1 cellular context compared by ENCODE assay signal in the genomic region with DNA sequence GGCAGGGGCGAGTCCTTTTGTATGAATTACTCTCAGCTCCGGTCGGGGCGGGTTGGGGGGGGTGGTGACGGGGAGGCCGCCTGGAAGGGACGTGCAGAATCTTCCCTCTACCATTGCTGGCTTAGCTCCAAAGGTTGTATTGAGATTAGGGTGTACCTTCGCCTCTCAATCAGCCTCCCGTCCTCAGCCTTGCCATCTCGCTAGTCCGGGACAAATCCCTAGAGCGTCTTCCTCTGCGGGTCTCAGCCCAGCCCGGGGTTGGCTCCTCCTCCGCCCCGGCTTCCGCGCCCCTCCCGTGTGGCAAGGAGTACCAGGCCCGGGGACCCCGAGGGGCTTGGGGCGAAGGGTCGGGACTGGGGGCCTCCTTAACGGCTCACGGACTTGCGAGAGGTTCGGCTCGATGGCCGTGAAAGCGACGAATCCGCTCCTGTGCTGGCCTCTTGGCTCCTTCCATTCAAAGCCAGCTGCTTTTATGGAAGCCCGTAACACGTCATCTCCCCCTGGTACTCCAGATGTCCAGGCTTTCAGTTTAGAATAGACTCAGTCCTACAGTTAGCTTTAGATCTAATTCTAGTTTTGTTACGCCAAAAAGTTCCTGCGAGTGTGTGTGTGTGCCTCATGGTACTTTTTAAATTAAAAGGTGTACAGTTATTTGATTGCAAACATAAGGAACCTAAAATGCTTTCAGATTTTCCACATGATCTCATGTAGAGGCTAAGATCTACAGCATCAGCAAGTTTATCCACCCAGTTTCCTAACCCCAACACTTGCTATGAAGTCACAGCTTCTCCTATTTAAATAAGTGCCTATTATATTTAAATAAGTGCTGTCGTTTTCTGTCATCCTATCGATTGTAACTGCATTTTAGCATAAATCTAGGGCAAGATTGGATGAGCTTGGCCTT.
TF ChIP-seq lines count a peak whose summit lies in the region.

No MANE protein-coding gene starts in this region.

TF ChIP-seq in HEK293, 187 proteins besides CTCF, POLR2A, EP300 and RAD21 (continued from another document and continues in another):
- TF ChIP-seq, protein P1, sequence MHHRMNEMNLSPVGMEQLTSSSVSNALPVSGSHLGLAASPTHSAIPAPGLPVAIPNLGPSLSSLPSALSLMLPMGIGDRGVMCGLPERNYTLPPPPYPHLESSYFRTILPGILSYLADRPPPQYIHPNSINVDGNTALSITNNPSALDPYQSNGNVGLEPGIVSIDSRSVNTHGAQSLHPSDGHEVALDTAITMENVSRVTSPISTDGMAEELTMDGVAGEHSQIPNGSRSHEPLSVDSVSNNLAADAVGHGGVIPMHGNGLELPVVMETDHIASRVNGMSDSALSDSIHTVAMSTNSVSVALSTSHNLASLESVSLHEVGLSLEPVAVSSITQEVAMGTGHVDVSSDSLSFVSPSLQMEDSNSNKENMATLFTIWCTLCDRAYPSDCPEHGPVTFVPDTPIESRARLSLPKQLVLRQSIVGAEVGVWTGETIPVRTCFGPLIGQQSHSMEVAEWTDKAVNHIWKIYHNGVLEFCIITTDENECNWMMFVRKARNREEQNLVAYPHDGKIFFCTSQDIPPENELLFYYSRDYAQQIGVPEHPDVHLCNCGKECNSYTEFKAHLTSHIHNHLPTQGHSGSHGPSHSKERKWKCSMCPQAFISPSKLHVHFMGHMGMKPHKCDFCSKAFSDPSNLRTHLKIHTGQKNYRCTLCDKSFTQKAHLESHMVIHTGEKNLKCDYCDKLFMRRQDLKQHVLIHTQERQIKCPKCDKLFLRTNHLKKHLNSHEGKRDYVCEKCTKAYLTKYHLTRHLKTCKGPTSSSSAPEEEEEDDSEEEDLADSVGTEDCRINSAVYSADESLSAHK (tag by site-specific recombination; IDR thresholded peaks at IDR 0.05) = no peak
- TF ChIP-seq ZNF138 (tag by site-specific recombination; IDR thresholded peaks at IDR 0.05; ENCODE audit: borderline replicate concordance) (no peak), GFI1B (tag by site-specific recombination; IDR thresholded peaks at IDR 0.05) (no peak), ZNF48 (tag by site-specific recombination; IDR thresholded peaks at IDR 0.05) (no peak), ZNF555 (tag by site-specific recombination; conservative IDR thresholded peaks at IDR 0.05) (no peak), ZNF548 (tag by site-specific recombination; IDR thresholded peaks at IDR 0.05) (no peak), HOXA7 (CRISPR knock-in tag; IDR thresholded peaks at IDR 0.05; ENCODE audit: borderline replicate concordance) (no peak), MEIS1 (CRISPR knock-in tag; IDR thresholded peaks at IDR 0.05; ENCODE audit: borderline replicate concordance) (no peak), ZNF174 (tag by site-specific recombination; IDR thresholded peaks at IDR 0.05) (no peak), ZBTB8A (tag by site-specific recombination; IDR thresholded peaks at IDR 0.05) (no peak), SETDB1 (IDR thresholded peaks at IDR 0.05; ENCODE audit: insufficient read length, low read length) (no peak), ZNF670 (tag by site-specific recombination; IDR thresholded peaks at IDR 0.05; ENCODE audit: low read depth) (no peak), MZF1 (tag by site-specific recombination; IDR thresholded peaks at IDR 0.05; ENCODE audit: borderline replicate concordance) (peak; percentile 46; the same call in 1 of the 2 replicates), EGR2 (tag by site-specific recombination; IDR thresholded peaks at IDR 0.05; ENCODE audit: low read depth) (no peak), KLF7 (tag by site-specific recombination; IDR thresholded peaks at IDR 0.05; ENCODE audit: borderline replicate concordance) (no peak), ZNF423 (tag by site-specific recombination; IDR thresholded peaks at IDR 0.05) (no peak), ZNF302 (tag by site-specific recombination; IDR thresholded peaks at IDR 0.05; ENCODE audit: low read depth) (no peak), FEZF1 (tag by site-specific recombination; IDR thresholded peaks at IDR 0.05) (no peak), ZNF146 (tag by site-specific recombination; IDR thresholded peaks at IDR 0.05) (no peak), ZBTB17 (tag by site-specific recombination; IDR thresholded peaks at IDR 0.05) (peak; percentile 60; the same call in 1 of the 2 replicates), ZNF350 (tag by site-specific recombination; IDR thresholded peaks at IDR 0.05) (no peak), ZNF707 (tag by site-specific recombination; IDR thresholded peaks at IDR 0.05) (no peak), ZNF155 (tag by site-specific recombination; IDR thresholded peaks at IDR 0.05) (no peak), ZNF654 (tag by site-specific recombination; IDR thresholded peaks at IDR 0.05; ENCODE audit: low read depth) (no peak), HOXC10 (CRISPR knock-in tag; IDR thresholded peaks at IDR 0.05) (no peak), SALL2 (tag by site-specific recombination; IDR thresholded peaks at IDR 0.05; ENCODE audit: borderline replicate concordance) (no peak), KLF8 (tag by site-specific recombination; IDR thresholded peaks at IDR 0.05) (peak; percentile 20; the same call in 1 of the 2 replicates), ZBTB20 (tag by site-specific recombination; IDR thresholded peaks at IDR 0.05) (peak; percentile 91), KLF16 (tag by site-specific recombination; IDR thresholded peaks at IDR 0.05) (no peak), ZNF585B (tag by site-specific recombination; IDR thresholded peaks at IDR 0.05) (no peak), ZNF223 (tag by site-specific recombination; IDR thresholded peaks at IDR 0.05) (no peak), ZNF792 (tag by site-specific recombination; IDR thresholded peaks at IDR 0.05) (no peak), ZNF335 (tag by site-specific recombination; conservative IDR thresholded peaks at IDR 0.05) (peak; percentile 72), SP3 (tag by site-specific recombination; IDR thresholded peaks at IDR 0.05) (0 out of 2 replicates have a peak, but pooled peaks have one; percentile 7), ZNF747 (tag by site-specific recombination; IDR thresholded peaks at IDR 0.05) (no peak), ZNF530 (tag by site-specific recombination; IDR thresholded peaks at IDR 0.05; ENCODE audit: low read depth) (no peak), ZSCAN23 (tag by site-specific recombination; IDR thresholded peaks at IDR 0.05) (no peak), KLF1 (tag by site-specific recombination; IDR thresholded peaks at IDR 0.05) (no peak), SP7 (tag by site-specific recombination; IDR thresholded peaks at IDR 0.05) (peak; percentile 40), OVOL3 (tag by site-specific recombination; IDR thresholded peaks at IDR 0.05) (no peak), ZIC2 (tag by site-specific recombination; IDR thresholded peaks at IDR 0.05) (no peak), ZNF324 (tag by site-specific recombination; IDR thresholded peaks at IDR 0.05) (no peak)
- TF ChIP-seq, protein P2, sequence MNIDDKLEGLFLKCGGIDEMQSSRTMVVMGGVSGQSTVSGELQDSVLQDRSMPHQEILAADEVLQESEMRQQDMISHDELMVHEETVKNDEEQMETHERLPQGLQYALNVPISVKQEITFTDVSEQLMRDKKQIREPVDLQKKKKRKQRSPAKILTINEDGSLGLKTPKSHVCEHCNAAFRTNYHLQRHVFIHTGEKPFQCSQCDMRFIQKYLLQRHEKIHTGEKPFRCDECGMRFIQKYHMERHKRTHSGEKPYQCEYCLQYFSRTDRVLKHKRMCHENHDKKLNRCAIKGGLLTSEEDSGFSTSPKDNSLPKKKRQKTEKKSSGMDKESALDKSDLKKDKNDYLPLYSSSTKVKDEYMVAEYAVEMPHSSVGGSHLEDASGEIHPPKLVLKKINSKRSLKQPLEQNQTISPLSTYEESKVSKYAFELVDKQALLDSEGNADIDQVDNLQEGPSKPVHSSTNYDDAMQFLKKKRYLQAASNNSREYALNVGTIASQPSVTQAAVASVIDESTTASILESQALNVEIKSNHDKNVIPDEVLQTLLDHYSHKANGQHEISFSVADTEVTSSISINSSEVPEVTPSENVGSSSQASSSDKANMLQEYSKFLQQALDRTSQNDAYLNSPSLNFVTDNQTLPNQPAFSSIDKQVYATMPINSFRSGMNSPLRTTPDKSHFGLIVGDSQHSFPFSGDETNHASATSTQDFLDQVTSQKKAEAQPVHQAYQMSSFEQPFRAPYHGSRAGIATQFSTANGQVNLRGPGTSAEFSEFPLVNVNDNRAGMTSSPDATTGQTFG (tag by site-specific recombination; IDR thresholded peaks at IDR 0.05; ENCODE audit: borderline replicate concordance) = no peak
- TF ChIP-seq, protein P3, sequence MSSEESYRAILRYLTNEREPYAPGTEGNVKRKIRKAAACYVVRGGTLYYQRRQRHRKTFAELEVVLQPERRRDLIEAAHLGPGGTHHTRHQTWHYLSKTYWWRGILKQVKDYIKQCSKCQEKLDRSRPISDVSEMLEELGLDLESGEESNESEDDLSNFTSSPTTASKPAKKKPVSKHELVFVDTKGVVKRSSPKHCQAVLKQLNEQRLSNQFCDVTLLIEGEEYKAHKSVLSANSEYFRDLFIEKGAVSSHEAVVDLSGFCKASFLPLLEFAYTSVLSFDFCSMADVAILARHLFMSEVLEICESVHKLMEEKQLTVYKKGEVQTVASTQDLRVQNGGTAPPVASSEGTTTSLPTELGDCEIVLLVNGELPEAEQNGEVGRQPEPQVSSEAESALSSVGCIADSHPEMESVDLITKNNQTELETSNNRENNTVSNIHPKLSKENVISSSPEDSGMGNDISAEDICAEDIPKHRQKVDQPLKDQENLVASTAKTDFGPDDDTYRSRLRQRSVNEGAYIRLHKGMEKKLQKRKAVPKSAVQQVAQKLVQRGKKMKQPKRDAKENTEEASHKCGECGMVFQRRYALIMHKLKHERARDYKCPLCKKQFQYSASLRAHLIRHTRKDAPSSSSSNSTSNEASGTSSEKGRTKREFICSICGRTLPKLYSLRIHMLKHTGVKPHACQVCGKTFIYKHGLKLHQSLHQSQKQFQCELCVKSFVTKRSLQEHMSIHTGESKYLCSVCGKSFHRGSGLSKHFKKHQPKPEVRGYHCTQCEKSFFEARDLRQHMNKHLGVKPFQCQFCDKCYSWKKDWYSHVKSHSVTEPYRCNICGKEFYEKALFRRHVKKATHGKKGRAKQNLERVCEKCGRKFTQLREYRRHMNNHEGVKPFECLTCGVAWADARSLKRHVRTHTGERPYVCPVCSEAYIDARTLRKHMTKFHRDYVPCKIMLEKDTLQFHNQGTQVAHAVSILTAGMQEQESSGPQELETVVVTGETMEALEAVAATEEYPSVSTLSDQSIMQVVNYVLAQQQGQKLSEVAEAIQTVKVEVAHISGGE (tag by site-specific recombination; conservative IDR thresholded peaks at IDR 0.05; ENCODE audit: low read depth) = no peak; the same call in 1 of the 2 replicates
- TF ChIP-seq, protein P4, sequence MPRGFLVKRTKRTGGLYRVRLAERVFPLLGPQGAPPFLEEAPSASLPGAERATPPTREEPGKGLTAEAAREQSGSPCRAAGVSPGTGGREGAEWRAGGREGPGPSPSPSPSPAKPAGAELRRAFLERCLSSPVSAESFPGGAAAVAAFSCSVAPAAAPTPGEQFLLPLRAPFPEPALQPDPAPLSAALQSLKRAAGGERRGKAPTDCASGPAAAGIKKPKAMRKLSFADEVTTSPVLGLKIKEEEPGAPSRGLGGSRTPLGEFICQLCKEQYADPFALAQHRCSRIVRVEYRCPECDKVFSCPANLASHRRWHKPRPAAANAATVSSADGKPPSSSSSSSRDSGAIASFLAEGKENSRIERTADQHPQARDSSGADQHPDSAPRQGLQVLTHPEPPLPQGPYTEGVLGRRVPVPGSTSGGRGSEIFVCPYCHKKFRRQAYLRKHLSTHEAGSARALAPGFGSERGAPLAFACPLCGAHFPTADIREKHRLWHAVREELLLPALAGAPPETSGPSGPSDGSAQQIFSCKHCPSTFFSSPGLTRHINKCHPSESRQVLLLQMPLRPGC (tag by site-specific recombination; IDR thresholded peaks at IDR 0.05) = no peak
- TF ChIP-seq, protein P5, sequence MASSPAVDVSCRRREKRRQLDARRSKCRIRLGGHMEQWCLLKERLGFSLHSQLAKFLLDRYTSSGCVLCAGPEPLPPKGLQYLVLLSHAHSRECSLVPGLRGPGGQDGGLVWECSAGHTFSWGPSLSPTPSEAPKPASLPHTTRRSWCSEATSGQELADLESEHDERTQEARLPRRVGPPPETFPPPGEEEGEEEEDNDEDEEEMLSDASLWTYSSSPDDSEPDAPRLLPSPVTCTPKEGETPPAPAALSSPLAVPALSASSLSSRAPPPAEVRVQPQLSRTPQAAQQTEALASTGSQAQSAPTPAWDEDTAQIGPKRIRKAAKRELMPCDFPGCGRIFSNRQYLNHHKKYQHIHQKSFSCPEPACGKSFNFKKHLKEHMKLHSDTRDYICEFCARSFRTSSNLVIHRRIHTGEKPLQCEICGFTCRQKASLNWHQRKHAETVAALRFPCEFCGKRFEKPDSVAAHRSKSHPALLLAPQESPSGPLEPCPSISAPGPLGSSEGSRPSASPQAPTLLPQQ (tag by site-specific recombination; IDR thresholded peaks at IDR 0.05) = no peak
- TF ChIP-seq, protein P6, sequence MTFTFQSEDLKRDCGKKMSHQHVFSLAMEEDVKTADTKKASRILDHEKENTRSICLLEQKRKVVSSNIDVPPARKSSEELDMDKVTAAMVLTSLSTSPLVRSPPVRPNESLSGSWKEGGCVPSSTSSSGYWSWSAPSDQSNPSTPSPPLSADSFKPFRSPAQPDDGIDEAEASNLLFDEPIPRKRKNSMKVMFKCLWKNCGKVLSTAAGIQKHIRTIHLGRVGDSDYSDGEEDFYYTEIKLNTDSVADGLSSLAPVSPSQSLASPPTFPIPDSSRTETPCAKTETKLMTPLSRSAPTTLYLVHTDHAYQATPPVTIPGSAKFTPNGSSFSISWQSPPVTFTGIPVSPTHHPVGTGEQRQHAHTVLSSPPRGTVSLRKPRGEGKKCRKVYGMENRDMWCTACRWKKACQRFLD (tag by site-specific recombination; IDR thresholded peaks at IDR 0.05) = no peak
- TF ChIP-seq, protein P7, sequence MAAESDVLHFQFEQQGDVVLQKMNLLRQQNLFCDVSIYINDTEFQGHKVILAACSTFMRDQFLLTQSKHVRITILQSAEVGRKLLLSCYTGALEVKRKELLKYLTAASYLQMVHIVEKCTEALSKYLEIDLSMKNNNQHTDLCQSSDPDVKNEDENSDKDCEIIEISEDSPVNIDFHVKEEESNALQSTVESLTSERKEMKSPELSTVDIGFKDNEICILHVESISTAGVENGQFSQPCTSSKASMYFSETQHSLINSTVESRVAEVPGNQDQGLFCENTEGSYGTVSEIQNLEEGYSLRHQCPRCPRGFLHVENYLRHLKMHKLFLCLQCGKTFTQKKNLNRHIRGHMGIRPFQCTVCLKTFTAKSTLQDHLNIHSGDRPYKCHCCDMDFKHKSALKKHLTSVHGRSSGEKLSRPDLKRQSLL (tag by site-specific recombination; IDR thresholded peaks at IDR 0.05) = no peak
- TF ChIP-seq, protein P8, sequence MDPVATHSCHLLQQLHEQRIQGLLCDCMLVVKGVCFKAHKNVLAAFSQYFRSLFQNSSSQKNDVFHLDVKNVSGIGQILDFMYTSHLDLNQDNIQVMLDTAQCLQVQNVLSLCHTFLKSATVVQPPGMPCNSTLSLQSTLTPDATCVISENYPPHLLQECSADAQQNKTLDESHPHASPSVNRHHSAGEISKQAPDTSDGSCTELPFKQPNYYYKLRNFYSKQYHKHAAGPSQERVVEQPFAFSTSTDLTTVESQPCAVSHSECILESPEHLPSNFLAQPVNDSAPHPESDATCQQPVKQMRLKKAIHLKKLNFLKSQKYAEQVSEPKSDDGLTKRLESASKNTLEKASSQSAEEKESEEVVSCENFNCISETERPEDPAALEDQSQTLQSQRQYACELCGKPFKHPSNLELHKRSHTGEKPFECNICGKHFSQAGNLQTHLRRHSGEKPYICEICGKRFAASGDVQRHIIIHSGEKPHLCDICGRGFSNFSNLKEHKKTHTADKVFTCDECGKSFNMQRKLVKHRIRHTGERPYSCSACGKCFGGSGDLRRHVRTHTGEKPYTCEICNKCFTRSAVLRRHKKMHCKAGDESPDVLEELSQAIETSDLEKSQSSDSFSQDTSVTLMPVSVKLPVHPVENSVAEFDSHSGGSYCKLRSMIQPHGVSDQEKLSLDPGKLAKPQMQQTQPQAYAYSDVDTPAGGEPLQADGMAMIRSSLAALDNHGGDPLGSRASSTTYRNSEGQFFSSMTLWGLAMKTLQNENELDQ (tag by site-specific recombination; IDR thresholded peaks at IDR 0.05; ENCODE audit: low read depth) = no peak
